14 cellular contexts compared by ENCODE assay signal in genomic region chr17:42136654-42137051, GRCh38. TPM values are rescaled to one million over a fixed set of nuclear protein-coding genes. Genes with fewer than 3 reads are reported as not detected.
DNase-seq lines count a peak whose midpoint lies in the region; ATAC-seq and TF ChIP-seq lines count a peak whose summit lies in the region.
"Had no signal": no experiment of that assay in that cellular context is flagged by ENCODE, and none has a peak within 500 bp of the region (broad histone marks: within the 10 kb centered on the region; RNA-seq: fewer than 3 reads in every experiment).

No MANE protein-coding gene starts in this region.

- TF ChIP-seq CTCF in Panc1 (IDR thresholded peaks at IDR 0.05) (no peak), left lung (IDR thresholded peaks at IDR 0.05) (no peak)

- CTCF ChIA-PET in activated CD4-positive, alpha-beta T cell treated with anti-CD3 and anti-CD28 coated beads, Interleukin-2, amount 10 ng/mL, durations not matched to agents 7 days and 5 days (lab: Charles Lee): interaction anchor here (0.6 to 3.2 kb wide), 5 partner anchors 19 to 116 kb away, joined by 3 to 11 read pairs (median 4); partner anchors contain the start of genes KCNH4 and NKIRAS2
- CTCF ChIA-PET in Panc1 (lab: Charles Lee): no interaction called here

- peaks cover 18% of the 10 kb centered on the region for H3K4me1 ChIP-seq in Panc1 (ENCODE audit: control insufficient read depth, insufficient read depth, low read length)
- H3K4me1 ChIP-seq in left lung: peaks cover 56 to 95% of the 10 kb centered on the region in 2 donors

- H3K27ac Mint-ChIP-seq in activated CD4-positive, alpha-beta T cell treated with anti-CD3 and anti-CD28 coated beads, Interleukin-2, amount 10 ng/mL, durations not matched to agents 7 days and 5 days: peak overlapping the region; percentile 36
- H3K27ac Mint-ChIP-seq in stimulated activated naive B cell treated with anti-CD40 and anti-IgM and Interleukin-4, amounts not matched to agents 10 μg/mL and 1 μg/mL and 100 μg/mL, for 72 hours: peak overlapping the region; percentile 62

- H3K9me3 ChIP-seq in Panc1 (ENCODE audit: control insufficient read depth, insufficient read depth, low read depth, low read length) (no peaks in the 10 kb centered on the region), left lung (no peaks in the 10 kb centered on the region)
- H3K9me3 ChIP-seq: thoracic aorta had no signal

- no peaks in the 10 kb centered on the region for H3K9me3 Mint-ChIP-seq in activated CD4-positive, alpha-beta T cell treated with anti-CD3 and anti-CD28 coated beads, Interleukin-2, amount 10 ng/mL, durations not matched to agents 7 days and 5 days
- no peaks in the 10 kb centered on the region for H3K9me3 Mint-ChIP-seq in stimulated activated naive B cell treated with anti-CD40 and anti-IgM and Interleukin-4, amounts not matched to agents 10 μg/mL and 1 μg/mL and 100 μg/mL, for 72 hours

- peaks cover 50% of the 10 kb centered on the region for H3K4me1 Mint-ChIP-seq in activated CD4-positive, alpha-beta T cell treated with anti-CD3 and anti-CD28 coated beads, Interleukin-2, amount 10 ng/mL, durations not matched to agents 7 days and 5 days
- peaks cover 53 to 82% of the 10 kb centered on the region in 2 donors for H3K4me1 Mint-ChIP-seq in stimulated activated naive B cell treated with anti-CD40 and anti-IgM and Interleukin-4, amounts not matched to agents 10 μg/mL and 1 μg/mL and 100 μg/mL, for 72 hours

- H3K4me3 ChIP-seq in Panc1 (ENCODE audit: low read depth in 2 of 2, low read length in 2 of 2) (no peak overlapping the region), left lung (peak overlapping the region in 1 of 2 donors; percentile 18)
- H3K4me3 ChIP-seq: thoracic aorta had no signal

- H3K27me3 ChIP-seq in Panc1 (ENCODE audit: control insufficient read depth, insufficient read depth, low read length): no peaks in the 10 kb centered on the region
- no peaks in the 10 kb centered on the region for H3K27me3 ChIP-seq in left lung

- H3K27me3 Mint-ChIP-seq in activated CD4-positive, alpha-beta T cell treated with anti-CD3 and anti-CD28 coated beads, Interleukin-2, amount 10 ng/mL, durations not matched to agents 7 days and 5 days: no peaks in the 10 kb centered on the region
- no peaks in the 10 kb centered on the region for H3K27me3 Mint-ChIP-seq in stimulated activated naive B cell treated with anti-CD40 and anti-IgM and Interleukin-4, amounts not matched to agents 10 μg/mL and 1 μg/mL and 100 μg/mL, for 72 hours

- POLR2A ChIA-PET in activated CD4-positive, alpha-beta T cell treated with anti-CD3 and anti-CD28 coated beads, Interleukin-2, amount 10 ng/mL, durations not matched to agents 7 days and 5 days (lab: Charles Lee): interaction anchor here (0.6 kb wide), 1 partner anchor 1386 kb away, joined by 4 read pairs; no protein-coding TSS in a partner anchor
- POLR2A ChIA-PET in Panc1 (lab: Charles Lee): no interaction called here

- intact Hi-C loops in Panc1 (cut with micrococcal nuclease; ENCODE audit: unreplicated experiment) (no loop called here), left lung (cut with DNase I) (no loop called here)

- H3K36me3 Mint-ChIP-seq in activated CD4-positive, alpha-beta T cell treated with anti-CD3 and anti-CD28 coated beads, Interleukin-2, amount 10 ng/mL, durations not matched to agents 7 days and 5 days (ENCODE audit: low read depth): peaks cover 18% of the 10 kb centered on the region
- H3K36me3 Mint-ChIP-seq in stimulated activated naive B cell treated with anti-CD40 and anti-IgM and Interleukin-4, amounts not matched to agents 10 μg/mL and 1 μg/mL and 100 μg/mL, for 72 hours: peaks cover 18 to 43% of the 10 kb centered on the region in 2 donors

- H3K27ac ChIP-seq in Panc1 (ENCODE audit: low read length) (peak overlapping the region; percentile 70; the same call in 1 of the 2 replicates), left lung (peak overlapping the region; percentile 82 to 90), caudate nucleus (ENCODE audit: low read depth, low read length) (no peak overlapping the region)

- H3K4me3 Mint-ChIP-seq in activated CD4-positive, alpha-beta T cell treated with anti-CD3 and anti-CD28 coated beads, Interleukin-2, amount 10 ng/mL, durations not matched to agents 7 days and 5 days: no peak overlapping the region
- no peak overlapping the region for H3K4me3 Mint-ChIP-seq in stimulated activated naive B cell treated with anti-CD40 and anti-IgM and Interleukin-4, amounts not matched to agents 10 μg/mL and 1 μg/mL and 100 μg/mL, for 72 hours

- no TSS peak for BruUV-seq in Panc1 (replicated peaks; lab: Mats Ljungman, UMichigan)

- in situ Hi-C loops in Panc1 (cut with HindIII; ENCODE audit: low pct_unique_long_range_greater_than_20kb, low sequenced_read_pairs): no loop called here

- ATAC-seq in Panc1 (no peak), left lung (no peak), GM18502 (IDR thresholded peaks at IDR 0.05; ENCODE audit: poor library complexity, unreplicated experiment) (no peak), HG03432 (IDR thresholded peaks at IDR 0.05; ENCODE audit: unreplicated experiment) (no peak)
- ATAC-seq in stimulated activated naive B cell treated with anti-CD40 and anti-IgM and Interleukin-4, amounts not matched to agents 10 μg/mL and 1 μg/mL and 100 μg/mL, for 72 hours (replicated peaks): peak in 1 of 2 donors; percentile 36

- no peak for DNase-seq in activated CD4-positive, alpha-beta T cell treated with anti-CD3 and anti-CD28 coated beads, Interleukin-2, amount 10 ng/mL, durations not matched to agents 7 days and 5 days
- no peak for DNase-seq in activated CD4-positive, alpha-beta T cell treated with anti-CD3 and anti-CD28 coated beads, Interleukin-2, amount 50 U/mL, for 48 hours
- no peak for DNase-seq in Panc1 (ENCODE audit: low read depth, low spot score)
- DNase-seq in left lung: no peak
- no peak for DNase-seq in stimulated activated naive B cell treated with anti-CD40 and anti-IgM and Interleukin-4, amounts not matched to agents 10 μg/mL and 1 μg/mL and 100 μg/mL, for 72 hours
- no peak for DNase-seq in caudate nucleus (lab: John Stamatoyannopoulos, UW)
- DNase-seq: ACHN, DMS 273 treated with DMSO at 0.1 percent for 48 hours, NCI-H1048, SHP77 treated with DMSO at 0.1 percent for 48 hours had no signal

- H3K36me3 ChIP-seq in Panc1 (ENCODE audit: control insufficient read depth, insufficient read depth, low read length) (no peaks in the 10 kb centered on the region; the same call in 1 of the 2 replicates), left lung (peaks cover 0 to 36% of the 10 kb centered on the region in 2 donors)

RNA-seq across cellular contexts. Expression of gene HSPB9, which starts 14.0 kb away (rescaled TPM):
- total RNA-seq in activated CD4-positive, alpha-beta T cell treated with anti-CD3 and anti-CD28 coated beads, Interleukin-2, amount 10 ng/mL, durations not matched to agents 7 days and 5 days: not detected
- total RNA-seq in Panc1 (2021; ENCODE audit: unreplicated experiment) (not detected), left lung (not detected)
- polyA plus RNA-seq in Panc1 (2012; ENCODE audit: insufficient read length): not detected
- total RNA-seq: mononuclear cell, thoracic aorta had no signal

RNA-seq across cellular contexts. Expression of gene KAT2A, which starts 15.5 kb away (rescaled TPM):
- total RNA-seq in activated CD4-positive, alpha-beta T cell treated with anti-CD3 and anti-CD28 coated beads, Interleukin-2, amount 10 ng/mL, durations not matched to agents 7 days and 5 days: 10 to 100 TPM; 47.9 to 48.3 TPM
- total RNA-seq in Panc1 (2021; ENCODE audit: unreplicated experiment): 67.0 TPM
- polyA plus RNA-seq in Panc1 (2012; ENCODE audit: insufficient read length): 60.6 TPM
- 10 to 100 TPM; 39.9 to 46.8 TPM for total RNA-seq in left lung

RNA-seq across cellular contexts. Expression of gene RAB5C, which starts 18.1 kb away (rescaled TPM):
- total RNA-seq in activated CD4-positive, alpha-beta T cell treated with anti-CD3 and anti-CD28 coated beads, Interleukin-2, amount 10 ng/mL, durations not matched to agents 7 days and 5 days: 100 to 1,000 TPM in 1 of 2 experiments, 10 to 100 TPM in 1; 97.1 to 108 TPM
- 141 TPM for total RNA-seq in Panc1 (2021; ENCODE audit: unreplicated experiment)
- polyA plus RNA-seq in Panc1 (2012; ENCODE audit: insufficient read length): 195 TPM
- total RNA-seq in left lung: 100 to 1,000 TPM; 139 to 188 TPM

RNA-seq across cellular contexts. Expression of gene DHX58, which starts 24.1 kb away (rescaled TPM):
- 10 to 100 TPM; 52.4 to 54.3 TPM for total RNA-seq in activated CD4-positive, alpha-beta T cell treated with anti-CD3 and anti-CD28 coated beads, Interleukin-2, amount 10 ng/mL, durations not matched to agents 7 days and 5 days
- total RNA-seq in Panc1 (2021; ENCODE audit: unreplicated experiment) (9.7 TPM), left lung (10 to 100 TPM; 21.6 TPM)
- 8.5 TPM for polyA plus RNA-seq in Panc1 (2012; ENCODE audit: insufficient read length)

RNA-seq across cellular contexts. Expression of gene ZNF385C, which starts 38.4 kb away (rescaled TPM):
- not detected for total RNA-seq in activated CD4-positive, alpha-beta T cell treated with anti-CD3 and anti-CD28 coated beads, Interleukin-2, amount 10 ng/mL, durations not matched to agents 7 days and 5 days
- 0.21 TPM for total RNA-seq in Panc1 (2021; ENCODE audit: unreplicated experiment)
- polyA plus RNA-seq in Panc1 (2012; ENCODE audit: insufficient read length): 0.35 TPM
- total RNA-seq in left lung: under 1 TPM; 0.31 to 0.50 TPM
- total RNA-seq: thoracic aorta had no signal
